ENCODE assay signal across 1 cellular context in the genomic region with DNA sequence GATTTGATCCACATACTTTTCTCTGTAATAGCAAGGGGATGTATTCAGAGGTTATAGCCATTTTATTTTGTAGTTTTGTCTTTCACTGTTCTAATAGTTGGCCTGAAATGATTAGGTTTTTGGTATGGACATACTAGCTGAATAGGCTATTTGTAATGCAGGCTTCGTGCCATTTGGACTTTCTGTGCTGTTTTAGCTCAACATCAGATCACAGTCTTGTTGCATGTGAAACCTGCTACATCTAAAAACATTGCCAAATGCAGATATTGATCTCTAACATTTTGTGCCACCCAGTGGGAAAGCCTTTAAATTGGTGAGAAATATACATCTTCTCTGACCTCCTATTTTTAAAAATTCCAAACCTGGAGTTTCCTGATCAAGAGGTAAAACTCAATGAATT.
TF ChIP-seq lines count a peak whose summit lies in the region.

No MANE protein-coding gene starts in this region.

TF ChIP-seq in HepG2, 621 proteins besides CTCF, POLR2A, EP300 and RAD21 (continued from another document):
- TF ChIP-seq AKNA (CRISPR knock-in tag; IDR thresholded peaks at IDR 0.05; ENCODE audit: borderline replicate concordance) = no peak
- no peak for TF ChIP-seq PLRG1 (conservative IDR thresholded peaks at IDR 0.05)
- TF ChIP-seq KAT7 (CRISPR knock-in tag; IDR thresholded peaks at IDR 0.05; ENCODE audit: borderline replicate concordance) = no peak
- TF ChIP-seq ZFP36 (IDR thresholded peaks at IDR 0.05; ENCODE audit: borderline replicate concordance, low read depth, low read length, partially characterized antibody) = no peak
- TF ChIP-seq ZNF160 (CRISPR knock-in tag; IDR thresholded peaks at IDR 0.05) = no peak
- TF ChIP-seq ZNF224 (CRISPR knock-in tag; IDR thresholded peaks at IDR 0.05) = no peak
- TF ChIP-seq, protein P1, sequence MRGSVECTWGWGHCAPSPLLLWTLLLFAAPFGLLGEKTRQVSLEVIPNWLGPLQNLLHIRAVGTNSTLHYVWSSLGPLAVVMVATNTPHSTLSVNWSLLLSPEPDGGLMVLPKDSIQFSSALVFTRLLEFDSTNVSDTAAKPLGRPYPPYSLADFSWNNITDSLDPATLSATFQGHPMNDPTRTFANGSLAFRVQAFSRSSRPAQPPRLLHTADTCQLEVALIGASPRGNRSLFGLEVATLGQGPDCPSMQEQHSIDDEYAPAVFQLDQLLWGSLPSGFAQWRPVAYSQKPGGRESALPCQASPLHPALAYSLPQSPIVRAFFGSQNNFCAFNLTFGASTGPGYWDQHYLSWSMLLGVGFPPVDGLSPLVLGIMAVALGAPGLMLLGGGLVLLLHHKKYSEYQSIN (CRISPR knock-in tag; IDR thresholded peaks at IDR 0.05; ENCODE audit: borderline replicate concordance) = no peak
- TF ChIP-seq, protein P2, sequence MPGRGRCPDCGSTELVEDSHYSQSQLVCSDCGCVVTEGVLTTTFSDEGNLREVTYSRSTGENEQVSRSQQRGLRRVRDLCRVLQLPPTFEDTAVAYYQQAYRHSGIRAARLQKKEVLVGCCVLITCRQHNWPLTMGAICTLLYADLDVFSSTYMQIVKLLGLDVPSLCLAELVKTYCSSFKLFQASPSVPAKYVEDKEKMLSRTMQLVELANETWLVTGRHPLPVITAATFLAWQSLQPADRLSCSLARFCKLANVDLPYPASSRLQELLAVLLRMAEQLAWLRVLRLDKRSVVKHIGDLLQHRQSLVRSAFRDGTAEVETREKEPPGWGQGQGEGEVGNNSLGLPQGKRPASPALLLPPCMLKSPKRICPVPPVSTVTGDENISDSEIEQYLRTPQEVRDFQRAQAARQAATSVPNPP (CRISPR knock-in tag; IDR thresholded peaks at IDR 0.05) = no peak
